ENCODE assay signal across 1 cellular context in genomic region chr6:13574571-13575376, GRCh38.
TF ChIP-seq lines count a peak whose summit lies in the region.

TSS of gene SIRT5 (plus strand) at chr6:13574601. CDS start at chr6:13584111, 9,510 bp downstream.

TF ChIP-seq in HepG2, 621 proteins besides CTCF, POLR2A, EP300 and RAD21 (continued from another document and continues in another):
- TF ChIP-seq ZNF407 (CRISPR knock-in tag; IDR thresholded peaks at IDR 0.05; ENCODE audit: not compliant biosample characterization) (peak; percentile 61), MEF2D (CRISPR knock-in tag; IDR thresholded peaks at IDR 0.05) (no peak; the same call in 1 of the 2 replicates), GABPA (IDR thresholded peaks at IDR 0.05; ENCODE audit: low read depth, low read length) (no peak), GABPA (CRISPR knock-in tag; IDR thresholded peaks at IDR 0.05; ENCODE audit: low read depth) (peak; percentile 70), ZNF703 (CRISPR knock-in tag; IDR thresholded peaks at IDR 0.05; ENCODE audit: borderline replicate concordance) (no peak), HNRNPL (IDR thresholded peaks at IDR 0.05; ENCODE audit: low read depth, low read length) (peak; percentile 89), NKX3-1 (CRISPR knock-in tag; IDR thresholded peaks at IDR 0.05) (peak; percentile 72; the same call in 1 of the 2 replicates), TBX2 (CRISPR knock-in tag; IDR thresholded peaks at IDR 0.05; ENCODE audit: borderline replicate concordance) (peak; percentile 93), GATAD1 (CRISPR knock-in tag; IDR thresholded peaks at IDR 0.05) (peak; percentile 56), HMGA1 (CRISPR knock-in tag; conservative IDR thresholded peaks at IDR 0.05) (no peak), POGZ (CRISPR knock-in tag; IDR thresholded peaks at IDR 0.05) (peak; percentile 84), MXD3 (CRISPR knock-in tag; IDR thresholded peaks at IDR 0.05) (peak; percentile 97), PRDM4 (CRISPR knock-in tag; IDR thresholded peaks at IDR 0.05; ENCODE audit: borderline replicate concordance) (peak; percentile 84), SP2 (CRISPR knock-in tag; IDR thresholded peaks at IDR 0.05) (peak; percentile 59), ZBTB3 (CRISPR knock-in tag; IDR thresholded peaks at IDR 0.05; ENCODE audit: borderline replicate concordance, low read depth) (no peak; the same call in 1 of the 2 replicates), CREM (IDR thresholded peaks at IDR 0.05) (peak; percentile 34; the same call in 1 of the 2 replicates), CREM (CRISPR knock-in tag; IDR thresholded peaks at IDR 0.05) (no peak), HNF4G (IDR thresholded peaks at IDR 0.05; ENCODE audit: borderline replicate concordance, low read depth, low read length) (peak; percentile 41; the same call in 1 of the 2 replicates), HNF4G (CRISPR knock-in tag; IDR thresholded peaks at IDR 0.05; ENCODE audit: borderline replicate concordance, low read depth) (peak; percentile 61; the same call in 1 of the 2 replicates), ZNF143 (CRISPR knock-in tag; IDR thresholded peaks at IDR 0.05) (peak; percentile 25; the same call in 1 of the 2 replicates), PREB (CRISPR knock-in tag; IDR thresholded peaks at IDR 0.05) (no peak), NFYB (CRISPR knock-in tag; IDR thresholded peaks at IDR 0.05) (peak; percentile 33), NFATC3 (CRISPR knock-in tag; IDR thresholded peaks at IDR 0.05) (0 out of 2 replicates have a peak, but pooled peaks have one; percentile 16), SMAD3 (CRISPR knock-in tag; IDR thresholded peaks at IDR 0.05) (peak; percentile 81; the same call in 1 of the 2 replicates), TEAD2 (CRISPR knock-in tag; IDR thresholded peaks at IDR 0.05) (peak; percentile 72; the same call in 1 of the 2 replicates), PTBP1 (IDR thresholded peaks at IDR 0.05; ENCODE audit: low read depth, low read length, poor library complexity, severe bottlenecking) (peak; percentile 91), KAT7 (CRISPR knock-in tag; IDR thresholded peaks at IDR 0.05; ENCODE audit: borderline replicate concordance) (peak; percentile 87; the same call in 1 of the 2 replicates), PAX8 (CRISPR knock-in tag; IDR thresholded peaks at IDR 0.05; ENCODE audit: borderline replicate concordance) (0 out of 2 replicates have a peak, but pooled peaks have one; percentile 14), ZNF382 (CRISPR knock-in tag; IDR thresholded peaks at IDR 0.05; ENCODE audit: borderline replicate concordance) (no peak), ETV5 (CRISPR knock-in tag; IDR thresholded peaks at IDR 0.05; ENCODE audit: borderline replicate concordance) (peak; percentile 90), ZNF33B (CRISPR knock-in tag; IDR thresholded peaks at IDR 0.05) (0 out of 2 replicates have a peak, but pooled peaks have one; percentile 51), TCF7 (IDR thresholded peaks at IDR 0.05; ENCODE audit: low read depth) (no peak), DPF2 (CRISPR knock-in tag; IDR thresholded peaks at IDR 0.05; ENCODE audit: borderline replicate concordance, low read depth) (no peak), REST (IDR thresholded peaks at IDR 0.05; ENCODE audit: borderline replicate concordance in 1 of 2, low read depth in 1 of 2, low read length in 2 of 2) (peak in 1 of 2 experiments; percentile 47; a peak in 1 of 4 replicates), KDM3A (CRISPR knock-in tag; IDR thresholded peaks at IDR 0.05; ENCODE audit: low read depth) (peak; percentile 88), FOXO1 (CRISPR knock-in tag; IDR thresholded peaks at IDR 0.05) (peak; percentile 67), MED1 (CRISPR knock-in tag; IDR thresholded peaks at IDR 0.05) (peak; percentile 78), SPEN (CRISPR knock-in tag; IDR thresholded peaks at IDR 0.05; ENCODE audit: low read depth) (peak; percentile 82), ZBTB7B (CRISPR knock-in tag; IDR thresholded peaks at IDR 0.05) (peak; percentile 96), STAT6 (CRISPR knock-in tag; IDR thresholded peaks at IDR 0.05; ENCODE audit: borderline replicate concordance) (peak; percentile 77; the same call in 1 of the 2 replicates), ZNF570 (CRISPR knock-in tag; IDR thresholded peaks at IDR 0.05; ENCODE audit: borderline replicate concordance) (peak; percentile 46; the same call in 1 of the 2 replicates), HOMEZ (CRISPR knock-in tag; IDR thresholded peaks at IDR 0.05; ENCODE audit: low read depth) (peak; percentile 75), ZNF496 (CRISPR knock-in tag; IDR thresholded peaks at IDR 0.05; ENCODE audit: insufficient replicate concordance) (no peak), ZSCAN21 (CRISPR knock-in tag; IDR thresholded peaks at IDR 0.05; ENCODE audit: borderline replicate concordance) (peak; percentile 74)
